9 cellular contexts compared by ENCODE assay signal in the genomic region with DNA sequence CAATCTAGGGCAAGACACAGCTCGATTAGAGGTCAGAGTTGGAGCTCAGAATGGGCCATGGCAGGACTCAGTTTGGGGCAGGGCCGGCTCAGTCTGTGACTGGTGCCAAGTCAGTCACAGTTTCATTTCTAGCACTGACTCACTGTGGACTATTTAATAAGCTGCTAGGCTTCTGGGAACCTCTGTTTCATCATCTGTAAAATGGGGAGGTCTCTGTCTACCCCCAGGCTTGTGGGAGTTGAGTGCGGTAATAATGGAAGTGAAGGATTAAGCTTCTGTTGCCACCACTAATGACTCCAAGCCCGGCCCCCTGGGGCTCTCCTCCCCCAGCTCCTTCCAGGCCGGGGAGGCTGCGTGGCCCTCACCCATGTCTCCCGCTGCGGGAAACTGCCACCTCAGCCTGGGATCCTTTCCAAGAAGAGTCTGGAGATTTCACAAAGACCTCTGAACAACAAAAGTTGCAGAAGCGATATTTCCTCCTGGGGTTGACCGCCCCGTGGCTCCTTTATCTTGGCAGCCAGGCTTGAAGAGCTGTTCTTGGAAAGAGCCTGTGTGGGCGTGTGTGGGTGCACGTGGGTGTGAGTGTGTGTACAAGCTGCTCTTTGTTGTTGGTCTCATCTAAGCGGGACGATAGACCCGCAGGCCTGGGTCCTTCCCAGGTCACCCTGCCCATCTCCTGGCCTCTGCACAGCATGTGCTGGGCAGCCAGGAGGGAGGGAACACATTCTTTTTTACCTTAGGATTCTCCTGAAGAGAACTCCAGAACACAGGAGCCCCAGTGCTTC. TPM values are rescaled to one million over a fixed set of nuclear protein-coding genes. Genes with fewer than 3 reads are reported as not detected.
A peak's percentile ranks its signal among the peaks of the same experiment; 100 is the strongest.
DNase-seq lines count a peak whose midpoint lies in the region; ATAC-seq and TF ChIP-seq lines count a peak whose summit lies in the region.
"Had no signal": no experiment of that assay in that cellular context is flagged by ENCODE, and none has a peak within 500 bp of the region (broad histone marks: within the 10 kb centered on the region; RNA-seq: fewer than 3 reads in every experiment).

No MANE protein-coding gene starts in this region.

- intact Hi-C loops in activated CD4-positive, alpha-beta T cell treated with anti-CD3 and anti-CD28 coated beads, Interleukin-2, amount 10 ng/mL, durations not matched to agents 24 days and 14 days (cut with micrococcal nuclease) = no loop called here
- intact Hi-C loops in left cardiac atrium (cut with DNase I) (loop anchor here in 1 of 2 donors (10.0 kb wide), 2 partner anchors 78 to 118 kb away; no protein-coding TSS in a partner anchor), stomach (cut with DNase I; ENCODE audit: low total_unique reads) (no loop called here)

- no peaks in the 10 kb centered on the region for H3K9me3 ChIP-seq in stomach

- H3K4me1 Mint-ChIP-seq in activated CD4-positive, alpha-beta T cell treated with anti-CD3 and anti-CD28 coated beads, Interleukin-2, amount 10 ng/mL, durations not matched to agents 24 days and 14 days = peaks cover 12% of the 10 kb centered on the region

- no peaks in the 10 kb centered on the region for H3K36me3 ChIP-seq in stomach

- H3K27ac ChIP-seq in stomach = peak overlapping the region in 2 of 5 donors; percentile 26 to 71

- no peak overlapping the region for H3K4me3 ChIP-seq in stomach

- TF ChIP-seq POLR2A in stomach (IDR thresholded peaks at IDR 0.05) = no peak

- H3K4me3 Mint-ChIP-seq in activated CD4-positive, alpha-beta T cell treated with anti-CD3 and anti-CD28 coated beads, Interleukin-2, amount 10 ng/mL, durations not matched to agents 24 days and 14 days = peak overlapping the region; percentile 40
- H3K4me3 Mint-ChIP-seq: IgD-negative memory B cell had no signal

- TF ChIP-seq EP300 in stomach (IDR thresholded peaks at IDR 0.05) = no peak

- ATAC-seq in HG02885 (IDR thresholded peaks at IDR 0.05; ENCODE audit: poor library complexity, unreplicated experiment) = peak; percentile 64
- peak; percentile 48 to 74 for ATAC-seq in left cardiac atrium
- ATAC-seq in HG03025 (IDR thresholded peaks at IDR 0.05; ENCODE audit: low FRiP score, unreplicated experiment) = no peak

- peaks cover 0 to 51% (median 0%) of the 10 kb centered on the region in 3 donors for H3K27me3 ChIP-seq in stomach

- H3K27ac Mint-ChIP-seq in activated CD4-positive, alpha-beta T cell treated with anti-CD3 and anti-CD28 coated beads, Interleukin-2, amount 10 ng/mL, durations not matched to agents 24 days and 14 days = peak overlapping the region; percentile 48

- no peaks in the 10 kb centered on the region for H3K9me3 Mint-ChIP-seq in activated CD4-positive, alpha-beta T cell treated with anti-CD3 and anti-CD28 coated beads, Interleukin-2, amount 10 ng/mL, durations not matched to agents 24 days and 14 days

- no peak for TF ChIP-seq CTCF in stomach (IDR thresholded peaks at IDR 0.05)

- WGBS in stomach, 5 donors = 8 to 20% (median 18%) methylated on average over 8 to 16 of the region's 16 CpGs

- H3K4me1 ChIP-seq in stomach = peaks cover 11 to 20% (median 14%) of the 10 kb centered on the region in 4 donors

- H3K27me3 Mint-ChIP-seq in activated CD4-positive, alpha-beta T cell treated with anti-CD3 and anti-CD28 coated beads, Interleukin-2, amount 10 ng/mL, durations not matched to agents 24 days and 14 days = peaks cover 23% of the 10 kb centered on the region

- no peaks in the 10 kb centered on the region for H3K36me3 Mint-ChIP-seq in activated CD4-positive, alpha-beta T cell treated with anti-CD3 and anti-CD28 coated beads, Interleukin-2, amount 10 ng/mL, durations not matched to agents 24 days and 14 days (ENCODE audit: low read depth)
- H3K36me3 Mint-ChIP-seq: IgD-negative memory B cell had no signal

- DNase-seq in EL = peak; percentile 62
- peak; percentile 62 for DNase-seq in activated CD4-positive, alpha-beta T cell treated with anti-CD3 and anti-CD28 coated beads, Interleukin-2, amount 10 ng/mL, durations not matched to agents 24 days and 14 days
- DNase-seq in left cardiac atrium = peak; percentile 52
- peak; percentile 58 for DNase-seq in stomach
- no peak for DNase-seq in NCI-H1694 treated with DMSO at 0.1 percent for 48 hours (lab: John Stamatoyannopoulos, UW)
- DNase-seq in hippocampal formation (lab: John Stamatoyannopoulos, UW) = no peak

RNA-seq across cellular contexts. Expression of gene KNCN, which starts 29.1 kb away (rescaled TPM):
- total RNA-seq in activated CD4-positive, alpha-beta T cell treated with anti-CD3 and anti-CD28 coated beads, Interleukin-2, amount 10 ng/mL, durations not matched to agents 24 days and 14 days = not detected in 2 replicates
- total RNA-seq in left cardiac atrium (not detected), stomach (not detected)
- not detected for polyA plus RNA-seq in stomach
- polyA plus RNA-seq: IgD-negative memory B cell had no signal

RNA-seq across cellular contexts. Expression of gene DMBX1, which starts 32.7 kb away (rescaled TPM):
- 0.07 TPM in 1 of 2 replicates, not detected in the other for total RNA-seq in activated CD4-positive, alpha-beta T cell treated with anti-CD3 and anti-CD28 coated beads, Interleukin-2, amount 10 ng/mL, durations not matched to agents 24 days and 14 days
- not detected for total RNA-seq in left cardiac atrium
- not detected for total RNA-seq in stomach
- polyA plus RNA-seq in stomach = not detected
- polyA plus RNA-seq: IgD-negative memory B cell had no signal

Comparison
In these comparisons a context has a peak if more than half of its experiments do, and no peak if none do; other contexts are left out.
1. DNase-seq: peak in EL (single experiment), activated CD4-positive, alpha-beta T cell treated with anti-CD3 and anti-CD28 coated beads, Interleukin-2, amount 10 ng/mL, durations not matched to agents 24 days and 14 days (single experiment), left cardiac atrium (single experiment) and stomach (single experiment); none in NCI-H1694 treated with DMSO at 0.1 percent for 48 hours (single experiment) and hippocampal formation (0 of 2).